ENCODE assay signal across 9 cellular contexts in the genomic region with DNA sequence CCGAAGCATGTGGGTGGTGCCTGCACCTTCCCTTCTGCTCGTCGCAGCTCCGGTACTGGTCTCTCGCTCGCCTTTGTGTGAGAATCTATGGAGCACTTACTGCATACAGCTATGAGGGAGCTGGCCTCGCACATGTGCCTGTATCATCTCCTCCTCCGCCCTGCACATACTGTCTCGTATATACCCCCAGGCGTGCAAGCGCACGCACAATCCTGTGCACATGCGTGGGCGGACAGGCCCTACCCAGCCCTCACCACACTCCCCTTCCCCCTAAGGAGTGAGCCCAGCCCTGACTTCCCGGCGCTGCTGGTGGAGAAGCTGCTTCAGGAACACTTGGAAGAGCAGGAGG. TPM values are rescaled to one million over a fixed set of nuclear protein-coding genes. Genes with fewer than 3 reads are reported as not detected.
A peak's percentile ranks its signal among the peaks of the same experiment; 100 is the strongest.
DNase-seq lines count a peak whose midpoint lies in the region; ATAC-seq and TF ChIP-seq lines count a peak whose summit lies in the region.
"Had no signal": no experiment of that assay in that cellular context is flagged by ENCODE, and none has a peak within 500 bp of the region (broad histone marks: within the 10 kb centered on the region; RNA-seq: fewer than 3 reads in every experiment).

No MANE protein-coding gene starts in this region.

- H3K27ac Mint-ChIP-seq in nephron: no peak overlapping the region
- H3K27ac Mint-ChIP-seq: activated naive CD4-positive, alpha-beta T cell treated with anti-CD3 and anti-CD28 coated beads, Interleukin-2, amount 50 U/mL, for 24 hours had no signal

- H3K4me3 ChIP-seq in BE2C (ENCODE audit: low read depth, low read length): peak overlapping the region; percentile 40

- no peaks in the 10 kb centered on the region for H3K27me3 Mint-ChIP-seq in nephron (ENCODE audit: low read depth)
- H3K27me3 Mint-ChIP-seq: activated naive CD4-positive, alpha-beta T cell treated with anti-CD3 and anti-CD28 coated beads, Interleukin-2, amount 50 U/mL, for 24 hours had no signal

- no peak for DNase-seq in BE2C
- DNase-seq in caudate nucleus (lab: John Stamatoyannopoulos, UW): peak in 37 of 61 donors; percentile 21 to 81 (median 62)
- no peak for DNase-seq in glomerular visceral epithelial cell (ENCODE audit: extremely low spot score)
- no peak for DNase-seq in NCI-H2227 treated with DMSO at 0.1 percent for 48 hours (lab: John Stamatoyannopoulos, UW)

- no peak for TF ChIP-seq CTCF in BE2C (IDR thresholded peaks at IDR 0.05; ENCODE audit: low read depth, low read length)
- TF ChIP-seq CTCF in nephron (IDR thresholded peaks at IDR 0.05; ENCODE audit: unreplicated experiment in 3 of 3): peak in 1 of 3 experiments; percentile 6

- H3K27ac ChIP-seq in caudate nucleus (ENCODE audit: low read depth, low read length): no peak overlapping the region

- H3K4me1 ChIP-seq in BE2C: peaks cover 14% of the 10 kb centered on the region

- peak overlapping the region; percentile 44 to 58 (median 56) for H3K4me3 Mint-ChIP-seq in nephron
- H3K4me3 Mint-ChIP-seq: activated naive CD4-positive, alpha-beta T cell treated with anti-CD3 and anti-CD28 coated beads, Interleukin-2, amount 50 U/mL, for 24 hours had no signal

- no peaks in the 10 kb centered on the region for H3K9me3 Mint-ChIP-seq in nephron
- H3K9me3 Mint-ChIP-seq: activated naive CD4-positive, alpha-beta T cell treated with anti-CD3 and anti-CD28 coated beads, Interleukin-2, amount 50 U/mL, for 24 hours had no signal

- H3K27me3 ChIP-seq in BE2C: no peaks in the 10 kb centered on the region

- peaks cover 24% of the 10 kb centered on the region for H3K36me3 Mint-ChIP-seq in nephron (ENCODE audit: low read depth)

- ATAC-seq in HG03439 (IDR thresholded peaks at IDR 0.05; ENCODE audit: unreplicated experiment) (peak; percentile 9), HG03095 (IDR thresholded peaks at IDR 0.05; ENCODE audit: unreplicated experiment) (no peak), HG02970 (IDR thresholded peaks at IDR 0.05; ENCODE audit: low FRiP score, unreplicated experiment) (no peak)

- H3K4me1 Mint-ChIP-seq in nephron: peaks cover 5% of the 10 kb centered on the region

- peaks cover 43% of the 10 kb centered on the region for H3K36me3 ChIP-seq in BE2C

- H3K9me3 ChIP-seq in BE2C: no peaks in the 10 kb centered on the region

RNA-seq across cellular contexts. Expression of a gene that starts 8.7 kb away (rescaled TPM):
- polyA plus RNA-seq in BE2C (2012; ENCODE audit: insufficient read depth, insufficient read length, low read depth): 181 TPM

RNA-seq across cellular contexts. Expression of a gene that starts 11.9 kb away (rescaled TPM):
- polyA plus RNA-seq in BE2C (2012; ENCODE audit: insufficient read depth, insufficient read length, low read depth): 12.4 TPM

RNA-seq across cellular contexts. Expression of a gene that starts 31.4 kb away (rescaled TPM):
- polyA plus RNA-seq in BE2C (2012; ENCODE audit: insufficient read depth, insufficient read length, low read depth): 62.0 TPM

RNA-seq across cellular contexts. Expression of a gene that starts 42.2 kb away (rescaled TPM):
- 137 TPM for polyA plus RNA-seq in BE2C (2012; ENCODE audit: insufficient read depth, insufficient read length, low read depth)

Comparison
In these comparisons a context has a peak if more than half of its experiments do, and no peak if none do; other contexts are left out.
1. DNase-seq: peak in caudate nucleus (37 of 61); none in BE2C (single experiment), glomerular visceral epithelial cell (single experiment) and NCI-H2227 treated with DMSO at 0.1 percent for 48 hours (single experiment).